10 cellular contexts compared by ENCODE assay signal in the genomic region with DNA sequence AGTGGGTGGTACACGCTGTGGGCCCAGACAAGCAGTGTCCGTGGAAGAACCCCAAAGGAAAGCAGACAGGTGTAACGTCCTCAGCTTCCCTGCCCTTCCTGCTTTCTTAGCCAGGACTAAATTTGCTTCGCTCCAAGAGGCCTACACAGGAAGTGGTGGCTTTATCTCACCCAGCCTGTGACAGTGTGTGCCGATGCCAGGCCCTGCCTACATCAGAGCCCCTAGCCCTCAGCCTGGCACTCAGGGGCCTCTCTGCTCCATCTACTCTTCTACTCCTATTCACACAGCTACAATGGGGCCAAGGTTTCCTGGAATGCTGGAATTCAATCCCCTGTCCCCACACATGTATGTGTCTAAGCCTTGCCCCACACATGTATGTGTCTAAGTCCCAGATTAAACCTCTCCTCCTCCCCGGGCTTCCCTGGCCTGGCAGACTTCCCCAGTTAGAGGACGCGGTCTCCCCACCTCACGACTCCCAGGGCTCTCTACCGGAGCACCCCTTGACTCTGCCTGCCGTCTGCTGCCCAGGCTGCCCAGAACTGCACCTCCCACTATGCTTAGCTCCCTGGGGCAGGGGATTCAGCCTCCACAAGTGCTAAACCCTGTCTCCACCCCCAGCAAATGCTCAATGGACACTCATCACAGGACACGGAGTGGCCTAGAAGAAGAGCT. TPM values are rescaled to one million over a fixed set of nuclear protein-coding genes. Genes with fewer than 3 reads are reported as not detected.
A peak's percentile ranks its signal among the peaks of the same experiment; 100 is the strongest.
DNase-seq lines count a peak whose midpoint lies in the region; ATAC-seq and TF ChIP-seq lines count a peak whose summit lies in the region.
"Had no signal": no experiment of that assay in that cellular context is flagged by ENCODE, and none has a peak within 500 bp of the region (broad histone marks: within the 10 kb centered on the region; RNA-seq: fewer than 3 reads in every experiment).

No MANE protein-coding gene starts in this region.

- H3K27me3 ChIP-seq in CD4-positive, alpha-beta T cell (ENCODE audit: control insufficient read depth, insufficient read depth, low read length), result no peaks in the 10 kb centered on the region
- H3K27me3 ChIP-seq in mucosa of rectum (ENCODE audit: control insufficient read depth in 2 of 2, insufficient read depth in 2 of 2, low read length in 2 of 2), result no peaks in the 10 kb centered on the region

- H3K9ac ChIP-seq in mucosa of rectum (ENCODE audit: low read depth in 1 of 2, low read length in 2 of 2), result peak overlapping the region; percentile 32 to 54

- TF ChIP-seq CTCF in CD4-positive, alpha-beta T cell (IDR thresholded peaks at IDR 0.05), result no peak
- TF ChIP-seq CTCF in HFFc6 (IDR thresholded peaks at IDR 0.05) (no peak), glutamatergic neuron (IDR thresholded peaks at IDR 0.05; ENCODE audit: partially characterized antibody, unreplicated experiment) (no peak)

- H3K36me3 ChIP-seq in mucosa of rectum (ENCODE audit: control insufficient read depth in 2 of 2, insufficient read depth in 2 of 2, low read length in 2 of 2), result peaks cover 10 to 20% of the 10 kb centered on the region in 2 donors

- H3K4me3 ChIP-seq in mucosa of rectum (ENCODE audit: low read length in 2 of 2), result no peak overlapping the region

- CTCF ChIA-PET in CD4-positive, alpha-beta T cell (lab: Charles Lee), result interaction anchor here (0.6 to 2.3 kb wide), 7 partner anchors 9 to 147 kb away, joined by 3 to 9 read pairs (median 5); partner anchors contain the start of gene PNMT
- CTCF ChIA-PET in T-cell (lab: Charles Lee), result interaction anchor here in 1 of 2 donors (1.0 kb wide), 2 partner anchors 8 to 44 kb away, joined by 3 read pairs; partner anchors contain the start of gene PGAP3

- peak overlapping the region; percentile 65 for H3K27ac ChIP-seq in CD4-positive, alpha-beta T cell (ENCODE audit: low read depth, low read length)
- peak overlapping the region; percentile 82 to 90 for H3K27ac ChIP-seq in mucosa of rectum (ENCODE audit: low read depth in 2 of 2, low read length in 2 of 2)

- peak in 8 of 10 experiments; percentile 27 to 54 (median 33) for DNase-seq in CD4-positive, alpha-beta T cell
- DNase-seq in T-cell, result peak in 33 of 34 experiments; percentile 22 to 62 (median 45)
- no peak for DNase-seq in HFFc6
- DNase-seq in glutamatergic neuron, result no peak
- DNase-seq in NCI-H345 (lab: John Stamatoyannopoulos, UW), result no peak
- DNase-seq: stimulated activated CD4-positive, alpha-beta T cell treated with anti-CD3 and anti-CD28 coated beads, Interleukin-15, amount 100 ng/mL, for 24 hours had no signal

- no peaks in the 10 kb centered on the region for H3K9me3 ChIP-seq in CD4-positive, alpha-beta T cell (ENCODE audit: control insufficient read depth, low read length)
- no peaks in the 10 kb centered on the region for H3K9me3 ChIP-seq in mucosa of rectum (ENCODE audit: control insufficient read depth in 2 of 2, low read length in 2 of 2)

- H3K9me3 Mint-ChIP-seq in CD4-positive, alpha-beta T cell, result no peaks in the 10 kb centered on the region
- H3K9me3 Mint-ChIP-seq in T-cell (no peaks in the 10 kb centered on the region), HFFc6 (no peaks in the 10 kb centered on the region), glutamatergic neuron (ENCODE audit: unreplicated experiment) (peaks cover 3% of the 10 kb centered on the region)
- H3K9me3 Mint-ChIP-seq in activated naive CD8-positive, alpha-beta T cell (ENCODE audit: low read depth), result no peaks in the 10 kb centered on the region

- intact Hi-C loops in CD4-positive, alpha-beta T cell (cut with DNase I, micrococcal nuclease), result loop anchor here in 1 of 2 experiments (5.0 kb wide), 1 partner anchor 53 kb away; the partner anchor contains the start of gene MIEN1

- H3K4me1 Mint-ChIP-seq in CD4-positive, alpha-beta T cell (ENCODE audit: low read depth), result peaks cover 57% of the 10 kb centered on the region
- H3K4me1 Mint-ChIP-seq in T-cell (peaks cover 53 to 66% (median 59%) of the 10 kb centered on the region in 3 donors), HFFc6 (ENCODE audit: low read depth) (peaks cover 9% of the 10 kb centered on the region; the same call in 1 of the 2 replicates), glutamatergic neuron (ENCODE audit: low read depth, unreplicated experiment) (no peaks in the 10 kb centered on the region)
- peaks cover 60% of the 10 kb centered on the region for H3K4me1 Mint-ChIP-seq in activated naive CD8-positive, alpha-beta T cell (ENCODE audit: low read depth)

- POLR2A ChIA-PET in CD4-positive, alpha-beta T cell (lab: Charles Lee), result interaction anchor here (0.7 to 5.3 kb wide), 6 partner anchors 8 to 301 kb away, joined by 3 to 23 read pairs (median 8); partner anchors contain the start of genes MIEN1, PGAP3, PNMT and PSMD3
- POLR2A ChIA-PET in T-cell (lab: Charles Lee), result interaction anchor here in 1 of 2 donors (0.9 kb wide), 1 partner anchor 387 kb away, joined by 3 read pairs; no protein-coding TSS in a partner anchor

- no peaks in the 10 kb centered on the region for H3K27me3 Mint-ChIP-seq in CD4-positive, alpha-beta T cell
- no peaks in the 10 kb centered on the region for H3K27me3 Mint-ChIP-seq in T-cell
- H3K27me3 Mint-ChIP-seq in activated naive CD8-positive, alpha-beta T cell, result no peaks in the 10 kb centered on the region
- H3K27me3 Mint-ChIP-seq in HFFc6 (ENCODE audit: insufficient read depth), result no peaks in the 10 kb centered on the region
- H3K27me3 Mint-ChIP-seq in glutamatergic neuron (ENCODE audit: unreplicated experiment), result peaks cover 3% of the 10 kb centered on the region

- peaks cover 43 to 51% of the 10 kb centered on the region in 2 donors for H3K4me1 ChIP-seq in mucosa of rectum (ENCODE audit: control insufficient read depth in 2 of 2, insufficient read depth in 2 of 2, low read length in 2 of 2)

- peak overlapping the region; percentile 55 for H3K4me3 Mint-ChIP-seq in CD4-positive, alpha-beta T cell
- H3K4me3 Mint-ChIP-seq in T-cell (peak overlapping the region; percentile 15 to 60 (median 37)), HFFc6 (no peak overlapping the region), glutamatergic neuron (ENCODE audit: unreplicated experiment) (no peak overlapping the region)
- peak overlapping the region; percentile 35 for H3K4me3 Mint-ChIP-seq in activated naive CD8-positive, alpha-beta T cell

- peak; percentile 83 for ATAC-seq in CD4-positive, alpha-beta T cell (ENCODE audit: poor library complexity)
- ATAC-seq in T-cell (replicated peaks in 1 of 4), result peak; percentile 81 to 86 (median 85)
- no peak for ATAC-seq in GM21367 (IDR thresholded peaks at IDR 0.05; ENCODE audit: unreplicated experiment)

- H3K36me3 Mint-ChIP-seq in CD4-positive, alpha-beta T cell (ENCODE audit: low read depth), result peaks cover 39% of the 10 kb centered on the region
- H3K36me3 Mint-ChIP-seq in T-cell (peaks cover 17% of the 10 kb centered on the region), HFFc6 (ENCODE audit: low read depth) (peaks cover 4% of the 10 kb centered on the region; the same call in 1 of the 2 replicates), glutamatergic neuron (ENCODE audit: unreplicated experiment) (no peaks in the 10 kb centered on the region)
- peaks cover 5% of the 10 kb centered on the region for H3K36me3 Mint-ChIP-seq in activated naive CD8-positive, alpha-beta T cell

- H3K27ac Mint-ChIP-seq in CD4-positive, alpha-beta T cell, result peak overlapping the region; percentile 91
- H3K27ac Mint-ChIP-seq in T-cell (peak overlapping the region; percentile 97 to 98), HFFc6 (no peak overlapping the region; the same call in 1 of the 2 replicates), glutamatergic neuron (ENCODE audit: unreplicated experiment) (no peak overlapping the region)
- H3K27ac Mint-ChIP-seq in activated naive CD8-positive, alpha-beta T cell, result peak overlapping the region; percentile 96

RNA-seq across cellular contexts. Expression of gene PGAP3, which starts 8.2 kb away (rescaled TPM):
- 10 to 100 TPM; 26.1 to 30.7 TPM for total RNA-seq in CD4-positive, alpha-beta T cell
- total RNA-seq in T-cell, result 10 to 100 TPM; 27.9 to 34.3 (median 31.7) TPM
- 10 to 100 TPM in 5 of 6 experiments, 1 to 10 TPM in 1; 9.9 to 15.5 (median 12.7) TPM for total RNA-seq in HFFc6 (2021; fragmentation: NEBNext Ultra II Directional; extraction: Animal tissue kit (Norgen Biotek cat#: 25700))
- total RNA-seq in glutamatergic neuron (ENCODE audit: unreplicated experiment), result 10.7 TPM

RNA-seq across cellular contexts. Expression of gene PNMT, which starts 11.4 kb away (rescaled TPM):
- total RNA-seq in CD4-positive, alpha-beta T cell, result under 1 TPM in 1 of 2 experiments, not detected in 1; 0.47 TPM
- total RNA-seq in T-cell (under 1 TPM in 3 of 5 donors, not detected in 2; 0.35 to 0.56 (median 0.47) TPM), glutamatergic neuron (ENCODE audit: unreplicated experiment) (not detected)
- under 1 TPM in 1 of 6 experiments, not detected in 5; 0.26 TPM for total RNA-seq in HFFc6 (2021; fragmentation: NEBNext Ultra II Directional; extraction: Animal tissue kit (Norgen Biotek cat#: 25700))
- total RNA-seq: endothelial cell of umbilical vein had no signal

RNA-seq across cellular contexts. Expression of gene TCAP, which starts 14.5 kb away (rescaled TPM):
- total RNA-seq in CD4-positive, alpha-beta T cell, result 1 to 10 TPM; 6.4 TPM
- total RNA-seq in T-cell, result 1 to 10 TPM; 2.2 to 7.8 (median 6.6) TPM
- total RNA-seq in HFFc6 (2021; fragmentation: NEBNext Ultra II Directional; extraction: Animal tissue kit (Norgen Biotek cat#: 25700)), result under 1 TPM; 0.09 to 0.51 (median 0.14) TPM
- total RNA-seq in glutamatergic neuron (ENCODE audit: unreplicated experiment), result 2.3 TPM

RNA-seq across cellular contexts. Expression of gene ERBB2, which starts 20.2 kb away (rescaled TPM):
- total RNA-seq in CD4-positive, alpha-beta T cell, result 1 to 10 TPM; 2.4 to 4.6 TPM
- 1 to 10 TPM; 4.1 to 8.8 (median 6.0) TPM for total RNA-seq in T-cell
- 10 to 100 TPM; 51.9 to 67.2 (median 61.0) TPM for total RNA-seq in HFFc6 (2021; fragmentation: NEBNext Ultra II Directional; extraction: Animal tissue kit (Norgen Biotek cat#: 25700))
- total RNA-seq in glutamatergic neuron (ENCODE audit: unreplicated experiment), result 14.5 TPM

RNA-seq across cellular contexts. Expression of gene STARD3, which starts 42.7 kb away (rescaled TPM):
- 10 to 100 TPM; 96.5 to 99.9 TPM for total RNA-seq in CD4-positive, alpha-beta T cell
- 100 to 1,000 TPM in 2 of 5 donors, 10 to 100 TPM in 3; 81.3 to 146 (median 99.7) TPM for total RNA-seq in T-cell
- 10 to 100 TPM; 44.0 to 52.3 (median 46.3) TPM for total RNA-seq in HFFc6 (2021; fragmentation: NEBNext Ultra II Directional; extraction: Animal tissue kit (Norgen Biotek cat#: 25700))
- 48.0 TPM for total RNA-seq in glutamatergic neuron (ENCODE audit: unreplicated experiment)

Comparison
In these comparisons a context has a peak if more than half of its experiments do, and no peak if none do; other contexts are left out.
1. DNase-seq: peak in CD4-positive, alpha-beta T cell (8 of 10) and T-cell (33 of 34); none in HFFc6 (single experiment), glutamatergic neuron (single experiment) and NCI-H345 (single experiment).
2. H3K27ac Mint-ChIP-seq: peak in CD4-positive, alpha-beta T cell (single experiment), T-cell (2 of 2) and activated naive CD8-positive, alpha-beta T cell (single experiment); none in HFFc6 (single experiment) and glutamatergic neuron (single experiment).
3. H3K4me3 Mint-ChIP-seq: peak in CD4-positive, alpha-beta T cell (single experiment), T-cell (3 of 3) and activated naive CD8-positive, alpha-beta T cell (single experiment); none in HFFc6 (single experiment) and glutamatergic neuron (single experiment).